8 cellular contexts compared by ENCODE assay signal in the genomic region with DNA sequence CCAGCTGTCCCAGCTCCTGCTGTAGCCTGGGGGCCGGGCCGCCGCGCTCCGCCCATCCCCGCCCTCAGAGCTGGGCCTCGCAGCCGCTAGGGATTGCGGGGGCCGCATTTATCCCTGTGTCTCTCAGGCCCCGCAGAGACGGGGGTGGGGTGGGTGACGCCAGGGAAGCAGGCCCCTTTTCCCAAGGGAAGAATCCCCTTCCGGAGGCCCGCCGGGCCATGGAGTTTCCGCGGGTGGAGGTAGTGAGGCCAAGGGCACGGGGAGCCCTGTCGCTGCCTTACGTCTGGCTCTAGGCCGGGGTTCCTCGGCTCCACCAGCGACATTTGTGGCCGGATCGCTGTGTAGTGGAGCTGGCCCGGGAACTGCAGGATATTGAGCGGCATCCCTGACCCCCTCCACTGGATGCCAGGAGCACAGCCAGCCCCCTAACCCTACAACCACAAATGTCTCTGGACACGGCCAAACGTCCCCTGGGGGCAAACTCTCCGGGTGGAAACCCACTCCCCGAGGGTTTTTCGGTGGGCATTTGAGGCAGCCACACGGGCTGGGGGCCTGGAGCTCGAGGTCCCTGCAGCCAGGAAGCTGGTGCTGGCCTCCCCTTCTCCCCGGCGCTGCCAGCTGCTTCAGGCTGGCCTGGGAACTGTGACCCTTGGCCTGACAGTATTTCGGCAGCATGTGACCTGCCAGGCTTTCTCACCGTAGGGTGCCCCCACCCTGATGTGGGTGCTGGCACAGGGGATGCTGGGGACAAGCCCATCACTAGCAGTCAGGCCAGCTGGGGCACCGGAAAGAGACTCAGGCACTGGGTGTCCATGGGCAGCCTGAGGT. TPM values are rescaled to one million over a fixed set of nuclear protein-coding genes. Genes with fewer than 3 reads are reported as not detected.
A peak's percentile ranks its signal among the peaks of the same experiment; 100 is the strongest.
DNase-seq lines count a peak whose midpoint lies in the region; ATAC-seq and TF ChIP-seq lines count a peak whose summit lies in the region.

No MANE protein-coding gene starts in this region.

- no peak for TF ChIP-seq POLR2A in HCT116 (IDR thresholded peaks at IDR 0.05; ENCODE audit: borderline replicate concordance, extremely low read depth, insufficient read depth, insufficient read length)

- no peaks in the 10 kb centered on the region for H3K9me2 ChIP-seq in HCT116 (ENCODE audit: insufficient read depth)

- no peaks in the 10 kb centered on the region for H3K79me1 ChIP-seq in trophoblast cell (ENCODE audit: low read length)

- H3K27me3 Mint-ChIP-seq in activated naive CD8-positive, alpha-beta T cell, result no peaks in the 10 kb centered on the region

- H3K27ac ChIP-seq in HCT116 (ENCODE audit: low read depth, low read length) (peak overlapping the region; percentile 46; the same call in 1 of the 2 replicates), trophoblast cell (ENCODE audit: low read depth, low read length) (no peak overlapping the region)

- no peak for TF ChIP-seq RAD21 in HCT116 (IDR thresholded peaks at IDR 0.05; ENCODE audit: low read depth)

- CTCF ChIA-PET in HCT116 (lab: Charles Lee), result interaction anchor here (0.6 to 4.4 kb wide), 14 partner anchors 9 to 158 kb away, joined by 3 to 111 read pairs (median 4); partner anchors contain the start of genes BTBD17 and GPR142

- no peaks in the 10 kb centered on the region for H3K36me3 Mint-ChIP-seq in activated naive CD8-positive, alpha-beta T cell

- no peaks in the 10 kb centered on the region for H3K9me3 Mint-ChIP-seq in activated naive CD8-positive, alpha-beta T cell (ENCODE audit: low read depth)

- H3K9me3 ChIP-seq in HCT116 (ENCODE audit: control insufficient read depth in 1 of 2, insufficient read depth in 1 of 2, low read depth in 1 of 2, low read length in 2 of 2), result no peaks in the 10 kb centered on the region
- H3K9me3 ChIP-seq in trophoblast cell (ENCODE audit: insufficient read depth, low read depth, low read length), result no peaks in the 10 kb centered on the region

- H3K4me3 ChIP-seq in HCT116 (replicated peaks in 1 of 2; ENCODE audit: low read depth in 1 of 2, low read length in 2 of 2), result peak overlapping the region; percentile 30 to 54
- peak overlapping the region; percentile 51 for H3K4me3 ChIP-seq in trophoblast cell (ENCODE audit: low read depth, low read length)

- no peaks in the 10 kb centered on the region for H4K20me1 ChIP-seq in HCT116 (ENCODE audit: insufficient read depth)

- intact Hi-C loops in HCT116 (cut with micrococcal nuclease) (no loop called here), left cardiac atrium (cut with DNase I) (loop anchor here in 1 of 2 donors (10.0 kb wide), 1 partner anchor 150 kb away; no protein-coding TSS in a partner anchor)

- no CpG with 5 or more reads among the region's 40 CpGs for WGBS in trophoblast cell (ENCODE audit: extremely low coverage, insufficient coverage, insufficient read length)

- no peak overlapping the region for H3K27ac Mint-ChIP-seq in activated naive CD8-positive, alpha-beta T cell

- POLR2A ChIA-PET in HCT116 (lab: Charles Lee), result interaction anchor here (1.1 to 4.5 kb wide), 4 partner anchors 9 to 74 kb away, joined by 3 to 27 read pairs (median 8); no protein-coding TSS in a partner anchor

- H3K79me2 ChIP-seq in HCT116 (ENCODE audit: insufficient read depth, low read length) (no peaks in the 10 kb centered on the region), trophoblast cell (ENCODE audit: control insufficient read depth, insufficient read depth, low read length, poor library complexity) (no peaks in the 10 kb centered on the region)

- H3K18ac ChIP-seq in trophoblast cell (ENCODE audit: low read length), result no peak overlapping the region

- peak overlapping the region; percentile 90 for H3K4me2 ChIP-seq in HCT116 (ENCODE audit: low read length)
- peak overlapping the region; percentile 91 for H3K4me2 ChIP-seq in trophoblast cell (ENCODE audit: low read length)

- H3K36me3 ChIP-seq in HCT116 (ENCODE audit: control insufficient read depth in 1 of 2, insufficient read depth in 2 of 2, low read length in 2 of 2), result no peaks in the 10 kb centered on the region
- H3K36me3 ChIP-seq in trophoblast cell (ENCODE audit: control insufficient read depth in 1 of 2, insufficient read depth in 2 of 2, low read length in 2 of 2), result no peaks in the 10 kb centered on the region

- no peaks in the 10 kb centered on the region for H3K27me3 ChIP-seq in HCT116 (ENCODE audit: insufficient read depth, low read length)
- H3K27me3 ChIP-seq in trophoblast cell (ENCODE audit: insufficient read depth, low read length), result peaks cover 8% of the 10 kb centered on the region

- no peak overlapping the region for H4K91ac ChIP-seq in trophoblast cell (ENCODE audit: low read depth, low read length)

- ATAC-seq in HCT116 (peak; percentile 51), left cardiac atrium (peak; percentile 52 to 67)

- H2AFZ ChIP-seq in HCT116 (ENCODE audit: low read depth, low read length, poor library complexity, severe bottlenecking) (no peak overlapping the region), trophoblast cell (ENCODE audit: insufficient read depth, low read length, poor library complexity) (peak overlapping the region; percentile 32)

- TSS peak; percentile 57 for BruUV-seq in HCT116 (replicated peaks; lab: Mats Ljungman, UMichigan)

- DNase-seq in NOMO-1 (lab: John Stamatoyannopoulos, UW; ENCODE audit: unreplicated experiment in 2 of 2), result peak; percentile 84 to 94
- DNase-seq in NOMO-1 treated with DMSO at 0.1 percent for 48 hours (lab: John Stamatoyannopoulos, UW; ENCODE audit: unreplicated experiment), result no peak
- peak; percentile 66 for DNase-seq in HCT116 (ENCODE audit: low read depth, low spot score)
- DNase-seq in NCI-H1417 treated with DMSO at 0.1 percent for 48 hours (lab: John Stamatoyannopoulos, UW), result peak; percentile 41
- DNase-seq in left cardiac atrium, result peak; percentile 94
- peak; percentile 60 to 69 for DNase-seq in trophoblast cell
- no peak for DNase-seq in NK-92 (lab: John Stamatoyannopoulos, UW; ENCODE audit: unreplicated experiment)

- no peak overlapping the region for H2BK12ac ChIP-seq in trophoblast cell (ENCODE audit: low read length)

- H3K4me3 Mint-ChIP-seq in activated naive CD8-positive, alpha-beta T cell, result peak overlapping the region; percentile 42

- no peak for TF ChIP-seq CTCF in HCT116 (IDR thresholded peaks at IDR 0.05 in 2 of 3, conservative IDR thresholded peaks at IDR 0.05 in 1 of 3; ENCODE audit: borderline replicate concordance in 1 of 3, insufficient read depth in 1 of 3, low read depth in 2 of 3, low read length in 2 of 3)

- H2BK120ac ChIP-seq in trophoblast cell (ENCODE audit: insufficient read depth, low read length, poor library complexity), result no peak overlapping the region

- H2BK5ac ChIP-seq in trophoblast cell (ENCODE audit: low read depth, low read length, poor library complexity), result no peak overlapping the region

- H3K4me1 ChIP-seq in HCT116 (ENCODE audit: control insufficient read depth in 1 of 2, insufficient read depth in 2 of 2, low read length in 2 of 2) (peaks cover 22 to 29% of the 10 kb centered on the region in 2 experiments), trophoblast cell (ENCODE audit: control insufficient read depth in 1 of 2, insufficient read depth in 2 of 2, low read length in 2 of 2) (peaks cover 3 to 6% of the 10 kb centered on the region in 2 experiments)

- H4K8ac ChIP-seq in trophoblast cell (ENCODE audit: low read depth, low read length), result no peak overlapping the region

- H3K4ac ChIP-seq in trophoblast cell (ENCODE audit: low read depth, low read length), result no peak overlapping the region

- no peak overlapping the region for H3K14ac ChIP-seq in trophoblast cell (ENCODE audit: low read length)

- peaks cover 12% of the 10 kb centered on the region for H3K4me1 Mint-ChIP-seq in activated naive CD8-positive, alpha-beta T cell (ENCODE audit: low read depth)

- RAD21 ChIA-PET in HCT116 (lab: Charles Lee; ENCODE audit: low non-redundant PET in 1 of 2, low total read pairs in 2 of 2, uncharacterized antibody in 2 of 2, unreplicated experiment in 2 of 2), result interaction anchor here (0.6 to 5.9 kb wide), 10 partner anchors 11 to 102 kb away, joined by 3 to 61 read pairs (median 4); partner anchors contain the start of gene GPR142 (in 1 of the 2)

- H3K9ac ChIP-seq in HCT116 (ENCODE audit: low read length) (peak overlapping the region; percentile 53), trophoblast cell (ENCODE audit: low read length) (no peak overlapping the region)

- H3K23ac ChIP-seq in trophoblast cell (ENCODE audit: low read length), result no peak overlapping the region

- no peak overlapping the region for H4K12ac ChIP-seq in trophoblast cell (ENCODE audit: low read depth, low read length)

- H2AK5ac ChIP-seq in trophoblast cell (ENCODE audit: low read length), result no peak overlapping the region

TF ChIP-seq in HCT116, 20 proteins besides CTCF, POLR2A, EP300 and RAD21 (continues in another document):
- TF ChIP-seq, protein P1, sequence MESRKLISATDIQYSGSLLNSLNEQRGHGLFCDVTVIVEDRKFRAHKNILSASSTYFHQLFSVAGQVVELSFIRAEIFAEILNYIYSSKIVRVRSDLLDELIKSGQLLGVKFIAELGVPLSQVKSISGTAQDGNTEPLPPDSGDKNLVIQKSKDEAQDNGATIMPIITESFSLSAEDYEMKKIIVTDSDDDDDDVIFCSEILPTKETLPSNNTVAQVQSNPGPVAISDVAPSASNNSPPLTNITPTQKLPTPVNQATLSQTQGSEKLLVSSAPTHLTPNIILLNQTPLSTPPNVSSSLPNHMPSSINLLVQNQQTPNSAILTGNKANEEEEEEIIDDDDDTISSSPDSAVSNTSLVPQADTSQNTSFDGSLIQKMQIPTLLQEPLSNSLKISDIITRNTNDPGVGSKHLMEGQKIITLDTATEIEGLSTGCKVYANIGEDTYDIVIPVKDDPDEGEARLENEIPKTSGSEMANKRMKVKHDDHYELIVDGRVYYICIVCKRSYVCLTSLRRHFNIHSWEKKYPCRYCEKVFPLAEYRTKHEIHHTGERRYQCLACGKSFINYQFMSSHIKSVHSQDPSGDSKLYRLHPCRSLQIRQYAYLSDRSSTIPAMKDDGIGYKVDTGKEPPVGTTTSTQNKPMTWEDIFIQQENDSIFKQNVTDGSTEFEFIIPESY (IDR thresholded peaks at IDR 0.05; ENCODE audit: extremely low read depth, insufficient replicate concordance, low read length), result no peak
- TF ChIP-seq, protein P2, sequence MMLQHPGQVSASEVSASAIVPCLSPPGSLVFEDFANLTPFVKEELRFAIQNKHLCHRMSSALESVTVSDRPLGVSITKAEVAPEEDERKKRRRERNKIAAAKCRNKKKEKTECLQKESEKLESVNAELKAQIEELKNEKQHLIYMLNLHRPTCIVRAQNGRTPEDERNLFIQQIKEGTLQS (IDR thresholded peaks at IDR 0.05), result no peak
- TF ChIP-seq SRF (IDR thresholded peaks at IDR 0.05; ENCODE audit: low read depth) (no peak), ZFX (IDR thresholded peaks at IDR 0.05) (peak; percentile 39; the same call in 1 of the 2 replicates), EZH2 (IDR thresholded peaks at IDR 0.05) (no peak), TCF7L2 (IDR thresholded peaks at IDR 0.05; ENCODE audit: borderline replicate concordance, extremely low read depth, insufficient read depth, insufficient read length) (peak; percentile 35)

RNA-seq across cellular contexts. Expression of gene CD300A, which starts 12.0 kb away (rescaled TPM):
- total RNA-seq in HCT116 (2021; ENCODE audit: unreplicated experiment) (0.71 TPM), left cardiac atrium (1 to 10 TPM; 2.9 to 5.7 TPM)
- polyA plus RNA-seq in HCT116 (2012), result 0.11 and 0.17 TPM in 2 replicates
- 0.26 and 0.30 TPM in 2 replicates for polyA plus RNA-seq in trophoblast cell (2013)

RNA-seq across cellular contexts. Expression of gene GPRC5C, which starts 22.5 kb away (rescaled TPM):
- total RNA-seq in HCT116 (2021; ENCODE audit: unreplicated experiment) (54.4 TPM), left cardiac atrium (10 to 100 TPM; 24.2 to 25.9 TPM)
- polyA plus RNA-seq in HCT116 (2012), result 83.1 and 93.8 TPM in 2 replicates
- 26.2 and 26.4 TPM in 2 replicates for polyA plus RNA-seq in trophoblast cell (2013)

Comparison
In these comparisons a context has a peak if more than half of its experiments do, and no peak if none do; other contexts are left out.
1. DNase-seq: peak in NOMO-1 (2 of 2), HCT116 (single experiment), NCI-H1417 treated with DMSO at 0.1 percent for 48 hours (single experiment), left cardiac atrium (single experiment) and trophoblast cell (2 of 2); none in NOMO-1 treated with DMSO at 0.1 percent for 48 hours (single experiment) and NK-92 (single experiment).